In genomic region chr7:95527033-95527775, GRCh38 we compare ENCODE assay signal across 8 cellular contexts.
DNase-seq lines count a peak whose midpoint lies in the region; ATAC-seq and TF ChIP-seq lines count a peak whose summit lies in the region.

No MANE protein-coding gene starts in this region.

- H3K36me3 ChIP-seq in brain microvascular endothelial cell (replicated peaks), result no peaks in the 10 kb centered on the region

- H3K27ac ChIP-seq in brain microvascular endothelial cell, result no peak overlapping the region

- ATAC-seq in HG03342 (IDR thresholded peaks at IDR 0.05; ENCODE audit: unreplicated experiment), result peak; percentile 67
- ATAC-seq in GM19452 (IDR thresholded peaks at IDR 0.05; ENCODE audit: unreplicated experiment), result no peak

- H3K27me3 ChIP-seq in brain microvascular endothelial cell (replicated peaks), result no peaks in the 10 kb centered on the region

- in situ Hi-C loops in GM13976 (cut with MboI; ENCODE audit: low sequenced_read_pairs, unreplicated experiment) (no loop called here), brain microvascular endothelial cell (cut with HindIII; ENCODE audit: low pct_ligation_motif_present, low sequenced_read_pairs) (no loop called here)

- H3K4me3 ChIP-seq in brain microvascular endothelial cell (ENCODE audit: low read depth, low read length), result no peak overlapping the region

- TF ChIP-seq CTCF in GM13976 (IDR thresholded peaks at IDR 0.05; ENCODE audit: borderline replicate concordance, control extremely low read depth, extremely low read depth, insufficient read depth, missing control alignments) (peak; percentile 65), brain microvascular endothelial cell (IDR thresholded peaks at IDR 0.05; ENCODE audit: low read depth, low read length, missing control alignments) (peak; percentile 93)

- DNase-seq in AG08396 (ENCODE audit: low spot score), result peak; percentile 72
- peak; percentile 57 for DNase-seq in GM13976 (ENCODE audit: low spot score)
- peak; percentile 82 for DNase-seq in NCI-H69 (lab: John Stamatoyannopoulos, UW)
- peak; percentile 15 for DNase-seq in brain microvascular endothelial cell
- peak; percentile 90 for DNase-seq in inferior parietal cortex (ENCODE audit: extremely low spot score)
- peak; percentile 26 for DNase-seq in stimulated activated CD8-positive, alpha-beta memory T cell treated with anti-CD3 and anti-CD28 coated beads, Interleukin-4, amount 100 ng/mL, for 48 hours

Comparison
In these comparisons a context has a peak if more than half of its experiments do, and no peak if none do; other contexts are left out.
1. DNase-seq: peak in every context shown above with its lines; median percentile 90 in inferior parietal cortex; 82 in NCI-H69; 72 in AG08396; 57 in GM13976; 26 in stimulated activated CD8-positive, alpha-beta memory T cell treated with anti-CD3 and anti-CD28 coated beads, Interleukin-4, amount 100 ng/mL, for 48 hours; 15 in brain microvascular endothelial cell.